In genomic region chr13:77262198-77262597, GRCh38 we compare ENCODE assay signal across 32 cellular contexts.
"Had no signal": no experiment of that assay in that cellular context is flagged by ENCODE, and none has a peak within 500 bp of the region (broad histone marks: within the 10 kb centered on the region; RNA-seq: fewer than 3 reads in every experiment).

No MANE protein-coding gene starts in this region.

- ATAC-seq: activated CD4-positive, CD25-positive, alpha-beta regulatory T cell treated with anti-CD3 and anti-CD28 coated beads, Interleukin-2, amount 50 U/mL, for 24 hours; activated CD8-positive, alpha-beta T cell treated with anti-CD3 and anti-CD28 coated beads for 36 hours; activated naive CD8-positive, alpha-beta T cell treated with anti-CD3 and anti-CD28 coated beads, Interleukin-2, amount 50 U/mL, for 24 hours; body of pancreas; gastrocnemius medialis; heart left ventricle; T-helper 17 cell had no signal

- FAIRE-seq: colon, endometrium, endothelial cell of umbilical vein had no signal

- H3K36me3 ChIP-seq: WERI-Rb-1 had no signal

- H3K9me3 ChIP-seq: adrenal gland, body of pancreas, esophagus squamous epithelium, gastrocnemius medialis, heart left ventricle had no signal

- H3K27ac ChIP-seq: adrenal gland, body of pancreas, epithelial cell of prostate, esophagus squamous epithelium, gastrocnemius medialis, heart left ventricle, WERI-Rb-1 had no signal

- DNase-seq: activated B cell treated with CpG ODN at 0.5 μM for 24 hours; activated CD4-positive, alpha-beta T cell treated with anti-CD3 and anti-CD28 coated beads for 48 hours; activated CD4-positive, alpha-beta T cell treated with anti-CD3 and anti-CD28 coated beads, Interleukin-2, amount 50 U/mL, for 1 hour; activated CD4-positive, alpha-beta T cell treated with anti-CD3 and anti-CD28 coated beads, Interleukin-2, amount 50 U/mL, for 48 hours; activated CD8-positive, alpha-beta memory T cell treated with anti-CD3 and anti-CD28 coated beads for 24 hours; activated CD8-positive, alpha-beta T cell treated with anti-CD3 and anti-CD28 coated beads for 36 hours; activated effector memory CD4-positive, alpha-beta T cell treated with anti-CD3 and anti-CD28 coated beads, Interleukin-2, amount 50 U/mL, for 16 hours; activated naive CD4-positive, alpha-beta T cell treated with anti-CD3 and anti-CD28 coated beads for 36 hours; activated naive CD8-positive, alpha-beta T cell treated with anti-CD3 and anti-CD28 coated beads for 36 hours; activated naive CD8-positive, alpha-beta T cell treated with anti-CD3 and anti-CD28 coated beads, Interleukin-2, amount 50 U/mL, for 24 hours; activated T-cell treated with anti-CD3 and anti-CD28 coated beads, Interleukin-2, amount 50 U/mL, for 1 hour; activated T-cell treated with anti-CD3 and anti-CD28 coated beads, Interleukin-2, amount 50 U/mL, for 48 hours; adrenal gland; amygdala; aorta; body of pancreas; caudate nucleus; cortex of kidney; dermis blood vessel endothelial cell; effector CD4-positive, alpha-beta T cell; esophagus squamous epithelium; gastrocnemius medialis; glutamatergic neuron; heart left ventricle; T-helper 17 cell; T1000; WERI-Rb-1 had no signal

- H3K4me3 ChIP-seq: adrenal gland, body of pancreas, esophagus squamous epithelium, gastrocnemius medialis, heart left ventricle had no signal

- H3K27me3 ChIP-seq: adrenal gland, body of pancreas, esophagus squamous epithelium, gastrocnemius medialis, heart left ventricle had no signal

- H3K4me1 ChIP-seq: adrenal gland, body of pancreas, esophagus squamous epithelium, gastrocnemius medialis, heart left ventricle had no signal
